23 cellular contexts compared by ENCODE assay signal in genomic region chrX:53456254-53456653, GRCh38. TPM values are rescaled to one million over a fixed set of nuclear protein-coding genes. Genes with fewer than 3 reads are reported as not detected.
DNase-seq lines count a peak whose midpoint lies in the region; ATAC-seq and TF ChIP-seq lines count a peak whose summit lies in the region.
"Had no signal": no experiment of that assay in that cellular context is flagged by ENCODE, and none has a peak within 500 bp of the region (broad histone marks: within the 10 kb centered on the region; RNA-seq: fewer than 3 reads in every experiment).

No MANE protein-coding gene starts in this region.

- H3F3A ChIP-seq in PC-9 (ENCODE audit: insufficient read depth, low read depth) (no peaks in the 10 kb centered on the region; the same call in 1 of the 2 replicates), MM.1S (ENCODE audit: insufficient read depth, low read length) (no peaks in the 10 kb centered on the region)

- ATAC-seq in esophagus mucosa (peak; percentile 26), left lobe of liver (no peak), GM18907 (IDR thresholded peaks at IDR 0.05; ENCODE audit: unreplicated experiment) (no peak)
- ATAC-seq: sciatic nerve, T-cell had no signal

- H3K9me3 ChIP-seq in PC-9 (ENCODE audit: insufficient read depth, low read depth) (no peaks in the 10 kb centered on the region), MM.1S (replicated peaks; ENCODE audit: insufficient read depth, low read length) (no peaks in the 10 kb centered on the region)
- H3K9me3 ChIP-seq: left ventricle myocardium inferior, vagina had no signal

- DNase-seq in A172 (ENCODE audit: low spot score) (peak; percentile 26), GM04504 (ENCODE audit: low read depth) (peak; percentile 25), PC-9 (peak in 1 of 2 experiments; percentile 69), left lobe of liver (ENCODE audit: low spot score) (no peak), MM.1S (no peak), OCI-M1 (lab: John Stamatoyannopoulos, UW) (no peak)
- DNase-seq: ACHN; activated CD4-positive, alpha-beta memory T cell treated with anti-CD3 and anti-CD28 coated beads for 36 hours; activated naive CD8-positive, alpha-beta T cell treated with anti-CD3 and anti-CD28 coated beads, Interleukin-2, amount 10 ng/mL, durations not matched to agents 7 days and 5 days; activated T-cell treated with anti-CD3 and anti-CD28 coated beads, Interleukin-2, amount 50 U/mL, for 48 hours; CD8-positive, alpha-beta memory T cell; DND-41; effector CD8-positive, alpha-beta T cell; left ventricle myocardium inferior; NCI-H526 treated with DMSO at 0.1 percent for 48 hours; nucleus accumbens; substantia nigra; T-cell; WERI-Rb-1 had no signal

- TF ChIP-seq CTCF in PC-9 (conservative IDR thresholded peaks at IDR 0.05): no peak
- no peak for TF ChIP-seq CTCF in MM.1S (IDR thresholded peaks at IDR 0.05; ENCODE audit: low read length)

- no peaks in the 10 kb centered on the region for H3K36me3 ChIP-seq in PC-9 (ENCODE audit: low read depth)
- no peaks in the 10 kb centered on the region for H3K36me3 ChIP-seq in MM.1S (replicated peaks; ENCODE audit: insufficient read depth, low read length)
- H3K36me3 ChIP-seq: left ventricle myocardium inferior, vagina, WERI-Rb-1 had no signal

- H3K4me1 ChIP-seq in PC-9 (replicated peaks; ENCODE audit: insufficient read depth) (peaks cover 4% of the 10 kb centered on the region; the same call in 1 of the 2 replicates), MM.1S (ENCODE audit: low read length) (no peaks in the 10 kb centered on the region)
- H3K4me1 ChIP-seq: left ventricle myocardium inferior, vagina had no signal

- H2AFZ ChIP-seq in PC-9 (no peak overlapping the region), MM.1S (ENCODE audit: low read length) (no peak overlapping the region)

- H3K27ac ChIP-seq in PC-9: peak overlapping the region; percentile 43
- H3K27ac ChIP-seq in MM.1S (ENCODE audit: low read length): no peak overlapping the region
- H3K27ac ChIP-seq: left ventricle myocardium inferior, vagina, WERI-Rb-1 had no signal

- CTCF ChIA-PET in PC-9 (lab: Charles Lee): no interaction called here

- H3K9me2 ChIP-seq in PC-9 (ENCODE audit: insufficient read depth): no peaks in the 10 kb centered on the region
- no peaks in the 10 kb centered on the region for H3K9me2 ChIP-seq in MM.1S (replicated peaks; ENCODE audit: insufficient read depth, low read length)

- no peak overlapping the region for H3K4me3 ChIP-seq in PC-9
- no peak overlapping the region for H3K4me3 ChIP-seq in MM.1S (ENCODE audit: low read length)
- H3K4me3 ChIP-seq: left ventricle myocardium inferior, vagina had no signal

- H3K79me2 ChIP-seq in PC-9 (ENCODE audit: low read depth) (no peaks in the 10 kb centered on the region), MM.1S (ENCODE audit: low read length) (no peaks in the 10 kb centered on the region)

- no peak overlapping the region for H3K9ac ChIP-seq in MM.1S (ENCODE audit: low read length)

- intact Hi-C loops in PC-9 (cut with micrococcal nuclease; ENCODE audit: unreplicated experiment): no loop called here

- H3K27me3 ChIP-seq in PC-9 (ENCODE audit: insufficient read depth, low read depth): no peaks in the 10 kb centered on the region
- no peaks in the 10 kb centered on the region for H3K27me3 ChIP-seq in MM.1S (replicated peaks; ENCODE audit: insufficient read depth, low read length)
- H3K27me3 ChIP-seq: vagina had no signal

- POLR2A ChIA-PET in PC-9 (lab: Charles Lee; ENCODE audit: unreplicated experiment): no interaction called here

- BruUV-seq in PC-9 (replicated peaks; lab: Mats Ljungman, UMichigan): no TSS peak

- H3K4me2 ChIP-seq in PC-9: peak overlapping the region; percentile 26
- no peak overlapping the region for H3K4me2 ChIP-seq in MM.1S (ENCODE audit: low read depth, low read length)

- H4K20me1 ChIP-seq in PC-9 (ENCODE audit: insufficient read depth) (no peaks in the 10 kb centered on the region), MM.1S (ENCODE audit: insufficient read depth, low read length) (no peaks in the 10 kb centered on the region)

RNA-seq across cellular contexts. Expression of gene HSD17B10, which starts 22.1 kb away (rescaled TPM):
- total RNA-seq in A172 (2014; rRNA removed; shearing (Covaris generic)): 128 and 156 TPM in 2 replicates
- total RNA-seq in PC-9 (2021) (204 and 234 TPM in 2 replicates), esophagus mucosa (132 TPM), left lobe of liver (195 TPM)

RNA-seq across cellular contexts. Expression of gene RIBC1, which starts 33.6 kb away (rescaled TPM):
- total RNA-seq in A172 (2014; rRNA removed; shearing (Covaris generic)): 0.48 and 2.6 TPM in 2 replicates
- total RNA-seq in PC-9 (2021): 2.2 and 4.5 TPM in 2 replicates
- 0.36 TPM for total RNA-seq in esophagus mucosa
- total RNA-seq in left lobe of liver: 0.38 TPM
- total RNA-seq: vagina had no signal

RNA-seq across cellular contexts. Expression of gene SMC1A, which starts 33.8 kb away (rescaled TPM):
- total RNA-seq in A172 (2014; rRNA removed; shearing (Covaris generic)): 32.5 and 54.9 TPM in 2 replicates
- 114 and 162 TPM in 2 replicates for total RNA-seq in PC-9 (2021)
- total RNA-seq in esophagus mucosa: 52.5 TPM
- total RNA-seq in left lobe of liver: 27.8 TPM

Comparison
In these comparisons a context has a peak if more than half of its experiments do, and no peak if none do; other contexts are left out.
1. DNase-seq: peak in A172 (single experiment) and GM04504 (single experiment); none in left lobe of liver (single experiment), MM.1S (single experiment) and OCI-M1 (single experiment).